Comparison of ENCODE assay signal across 12 cellular contexts in the genomic region with DNA sequence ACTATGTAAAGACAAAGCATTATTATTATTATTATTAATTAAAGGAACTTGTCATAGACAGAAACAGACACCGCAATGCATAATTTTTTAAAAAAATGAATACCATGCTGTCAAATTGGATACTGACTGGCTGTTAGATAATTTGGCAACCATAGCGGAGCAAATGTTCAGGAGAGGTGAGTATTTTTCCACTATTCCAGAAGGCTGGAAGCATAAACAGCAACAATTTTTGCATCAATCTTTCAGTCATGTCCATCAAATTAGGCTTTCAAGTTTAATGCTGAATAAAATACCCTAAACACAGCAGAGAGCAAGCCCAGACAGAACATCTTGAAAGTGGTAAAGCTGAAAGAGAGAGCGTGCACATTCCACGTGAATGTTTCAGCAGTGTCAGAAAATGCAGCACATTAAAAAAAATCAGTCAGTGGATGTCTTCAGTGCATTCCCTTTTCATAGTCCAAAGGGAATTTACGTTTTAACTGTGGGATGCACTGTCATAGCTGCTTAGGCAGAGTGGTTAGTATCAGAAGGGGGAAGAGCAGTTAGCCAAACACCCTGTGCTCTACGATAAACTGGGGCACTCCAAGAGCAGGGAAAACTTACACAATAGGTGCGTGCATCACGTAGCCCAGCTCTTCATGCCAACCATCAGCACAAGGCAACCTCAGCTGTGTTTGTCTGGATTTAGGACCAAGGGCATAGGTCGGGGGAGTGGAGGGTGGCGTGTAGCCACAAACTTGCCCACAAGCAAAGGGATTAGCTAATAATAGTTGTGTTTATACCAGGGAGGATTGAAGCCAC.
A peak's percentile ranks its signal among the peaks of the same experiment; 100 is the strongest.
DNase-seq lines count a peak whose midpoint lies in the region; ATAC-seq and TF ChIP-seq lines count a peak whose summit lies in the region.
"Had no signal": no experiment of that assay in that cellular context is flagged by ENCODE, and none has a peak within 500 bp of the region (broad histone marks: within the 10 kb centered on the region; RNA-seq: fewer than 3 reads in every experiment).

No MANE protein-coding gene starts in this region.

- intact Hi-C loops in Right ventricle myocardium inferior (cut with DNase I) (no loop called here), cardiac septum (cut with DNase I) (no loop called here), lower lobe of right lung (cut with DNase I) (no loop called here), posterior vena cava (cut with DNase I) (no loop called here)

- no peaks in the 10 kb centered on the region for H3K36me3 ChIP-seq in lower lobe of right lung

- peak overlapping the region; percentile 11 for H3K4me3 ChIP-seq in lower lobe of right lung
- H3K4me3 ChIP-seq: GM12878 had no signal

- peaks cover 22% of the 10 kb centered on the region for H3K4me1 ChIP-seq in lower lobe of right lung

- peak; percentile 60 for ATAC-seq in Right ventricle myocardium inferior
- peak; percentile 39 to 65 for ATAC-seq in lower lobe of right lung
- ATAC-seq in activated CD4-positive, CD25-positive, alpha-beta regulatory T cell treated with anti-CD3 and anti-CD28 coated beads, Interleukin-2, amount 50 U/mL, for 24 hours: no peak
- no peak for ATAC-seq in HG02938 (IDR thresholded peaks at IDR 0.05; ENCODE audit: unreplicated experiment)
- ATAC-seq: GM12878; stimulated activated naive CD8-positive, alpha-beta T cell treated with anti-CD3 and anti-CD28 coated beads, Interleukin-15, Interleukin-2, amounts not matched to agents 100 U/mL and 50 U/mL, for 24 hours had no signal

- no peaks in the 10 kb centered on the region for H3K27me3 ChIP-seq in lower lobe of right lung (ENCODE audit: low read depth)

- H3K27ac ChIP-seq in lower lobe of right lung: no peak overlapping the region

- H3K9me3 ChIP-seq in lower lobe of right lung: no peaks in the 10 kb centered on the region

- DNase-seq in Right ventricle myocardium inferior (ENCODE audit: missing footprints) (no peak), cardiac septum (ENCODE audit: low spot score) (no peak), dermis blood vessel endothelial cell (peak; percentile 5), lower lobe of right lung (no peak), posterior vena cava (ENCODE audit: low spot score) (no peak), NCI-H1048 (lab: John Stamatoyannopoulos, UW) (no peak)
- DNase-seq: activated T-cell treated with anti-CD3 and anti-CD28 coated beads for 4 hours; NCI-H1930; stimulated activated naive CD8-positive, alpha-beta T cell treated with anti-CD3 and anti-CD28 coated beads, Interleukin-15, Interleukin-2, amounts not matched to agents 100 U/mL and 50 U/mL, for 24 hours had no signal

- no peak for TF ChIP-seq CTCF in lower lobe of right lung (IDR thresholded peaks at IDR 0.05)

Comparison
In these comparisons a context has a peak if more than half of its experiments do, and no peak if none do; other contexts are left out.
1. ATAC-seq: peak in Right ventricle myocardium inferior (single experiment) and lower lobe of right lung (2 of 2); none in activated CD4-positive, CD25-positive, alpha-beta regulatory T cell treated with anti-CD3 and anti-CD28 coated beads, Interleukin-2, amount 50 U/mL, for 24 hours (0 of 2) and HG02938 (single experiment).